In the genomic region with DNA sequence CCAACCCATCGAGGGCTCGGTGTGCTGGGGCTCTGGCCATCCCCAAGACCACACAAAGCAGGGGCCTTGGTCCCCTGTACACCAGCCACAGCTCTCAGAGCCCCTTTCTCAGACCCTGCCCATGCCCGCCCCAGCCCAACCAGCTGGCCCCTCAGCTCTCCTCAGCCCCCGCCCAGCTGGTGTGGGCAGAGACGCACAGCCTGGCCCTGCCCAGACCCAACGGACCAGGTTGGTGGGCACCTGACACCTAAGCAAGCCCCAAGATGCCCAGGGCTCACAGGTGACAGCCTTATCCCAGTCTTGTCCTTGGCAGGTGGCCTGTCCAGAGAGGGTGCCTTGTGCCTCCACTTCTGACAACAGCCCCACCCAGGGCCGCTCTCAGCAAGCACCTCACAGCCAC, we compare ENCODE assay signal across 10 cellular contexts.
"Had no signal": no experiment of that assay in that cellular context is flagged by ENCODE, and none has a peak within 500 bp of the region (broad histone marks: within the 10 kb centered on the region; RNA-seq: fewer than 3 reads in every experiment).

No MANE protein-coding gene starts in this region.

- H3K4me3 ChIP-seq: GM23248, HAP-1 had no signal

- H3K27ac Mint-ChIP-seq: HFFc6 had no signal

- H3K9me3 ChIP-seq: HAP-1 had no signal

- H3K9ac ChIP-seq: GM23248 had no signal

- H3K4me3 Mint-ChIP-seq: HFFc6, IgD-negative memory B cell had no signal

- H3K27ac ChIP-seq: GM23248, HL-60 had no signal

- ATAC-seq: HCT116, HepG2 had no signal

- DNase-seq: GM23248, GOT3, H7, HFFc6, KBM-7 had no signal

- H3K36me3 ChIP-seq: HAP-1 had no signal

- H3K4me1 Mint-ChIP-seq: IgD-negative memory B cell had no signal

- H3K4me1 ChIP-seq: HAP-1 had no signal

- H3K9me3 Mint-ChIP-seq: HFFc6, IgD-negative memory B cell had no signal

- H2AFZ ChIP-seq: GM23248 had no signal

- H3K27me3 Mint-ChIP-seq: IgD-negative memory B cell had no signal
